In genomic region chr7:87058739-87059524, GRCh38 we compare ENCODE assay signal across 8 cellular contexts. TPM values are rescaled to one million over a fixed set of nuclear protein-coding genes. Genes with fewer than 3 reads are reported as not detected.
DNase-seq lines count a peak whose midpoint lies in the region; ATAC-seq and TF ChIP-seq lines count a peak whose summit lies in the region.

No MANE protein-coding gene starts in this region.

- H3K79me1 ChIP-seq in mesendoderm (ENCODE audit: low read length), result no peaks in the 10 kb centered on the region

- WGBS in mesendoderm (ENCODE audit: extremely low coverage, insufficient coverage, low lambda C conversion rate), result no CpG with 5 or more reads among the region's 40 CpGs
- WGBS in testis, 2 donors, result 0 to 1% methylated on average over 21 to 31 of the region's 40 CpGs

- no peaks in the 10 kb centered on the region for H3K36me3 ChIP-seq in duodenal mucosa (ENCODE audit: control insufficient read depth in 1 of 2, insufficient read depth in 2 of 2, low read length in 2 of 2)
- H3K36me3 ChIP-seq in mesendoderm (ENCODE audit: control insufficient read depth, insufficient read depth, low read length), result no peaks in the 10 kb centered on the region
- no peaks in the 10 kb centered on the region for H3K36me3 ChIP-seq in testis (ENCODE audit: low read depth, missing control alignments)

- TF ChIP-seq POLR2A in testis (IDR thresholded peaks at IDR 0.05), result no peak

- no peaks in the 10 kb centered on the region for H3K79me2 ChIP-seq in mesendoderm (ENCODE audit: control insufficient read depth, insufficient read depth, low read length)

- H3K27me3 ChIP-seq in HL-60 (ENCODE audit: insufficient read depth, poor library complexity, severe bottlenecking) (peaks cover 11% of the 10 kb centered on the region), duodenal mucosa (ENCODE audit: control insufficient read depth in 1 of 2, insufficient read depth in 2 of 2, low read length in 2 of 2) (peaks cover 0 to 25% of the 10 kb centered on the region in 2 donors), mesendoderm (ENCODE audit: insufficient read depth, low read length, poor library complexity) (no peaks in the 10 kb centered on the region), testis (no peaks in the 10 kb centered on the region)

- peak overlapping the region; percentile 32 for H3K4me3 ChIP-seq in HL-60 (replicated peaks; ENCODE audit: insufficient read depth, low read length)
- H3K4me3 ChIP-seq in duodenal mucosa (ENCODE audit: low read depth in 1 of 2, low read length in 2 of 2), result peak overlapping the region; percentile 58 to 68
- peak overlapping the region; percentile 10 for H3K4me3 ChIP-seq in mesendoderm (ENCODE audit: low read length)
- peak overlapping the region; percentile 61 to 64 for H3K4me3 ChIP-seq in testis

- peak; percentile 9 for DNase-seq in Daoy (ENCODE audit: low read depth)
- DNase-seq in HL-60 (ENCODE audit: low read depth in 1 of 2, low spot score in 1 of 2), result no peak
- peak; percentile 8 for DNase-seq in T-helper 22 cell (ENCODE audit: low read depth)
- peak; percentile 66 for DNase-seq in mesendoderm
- peak; percentile 15 for DNase-seq in testis
- no peak for DNase-seq in GM20000 (ENCODE audit: low spot score)

- H2AK5ac ChIP-seq in mesendoderm (ENCODE audit: low read length), result no peak overlapping the region

- no peak overlapping the region for H3K27ac ChIP-seq in HL-60 (replicated peaks)
- H3K27ac ChIP-seq in duodenal mucosa (ENCODE audit: low read depth, low read length), result no peak overlapping the region
- no peak overlapping the region for H3K27ac ChIP-seq in mesendoderm (ENCODE audit: low read depth, low read length)
- no peak overlapping the region for H3K27ac ChIP-seq in testis

- no peak overlapping the region for H4K5ac ChIP-seq in mesendoderm (ENCODE audit: low read length)

- peak overlapping the region; percentile 26 for H3K56ac ChIP-seq in mesendoderm (ENCODE audit: low read length)

- H3K4me1 ChIP-seq in duodenal mucosa (ENCODE audit: control insufficient read depth in 1 of 2, insufficient read depth in 2 of 2, low read length in 2 of 2), result peaks cover 5 to 12% of the 10 kb centered on the region in 2 donors
- no peaks in the 10 kb centered on the region for H3K4me1 ChIP-seq in mesendoderm (ENCODE audit: control insufficient read depth, low read depth, low read length)
- no peaks in the 10 kb centered on the region for H3K4me1 ChIP-seq in testis

- intact Hi-C loops in testis (cut with DNase I; ENCODE audit: low total_unique reads), result no loop called here

- peak overlapping the region in 1 of 2 donors; percentile 18 for H3K9ac ChIP-seq in duodenal mucosa (ENCODE audit: low read depth in 1 of 2, low read length in 2 of 2)
- peak overlapping the region; percentile 47 for H3K9ac ChIP-seq in mesendoderm (ENCODE audit: low read length)

- no peak overlapping the region for H3K4ac ChIP-seq in mesendoderm (ENCODE audit: low read depth, low read length)

- H3K4me2 ChIP-seq in mesendoderm (ENCODE audit: low read length), result peak overlapping the region; percentile 71

- no peaks in the 10 kb centered on the region for H3K9me3 ChIP-seq in duodenal mucosa (ENCODE audit: control insufficient read depth in 1 of 2, low read length in 2 of 2)
- H3K9me3 ChIP-seq in testis, result no peaks in the 10 kb centered on the region

- no peak overlapping the region for H2BK15ac ChIP-seq in mesendoderm (replicated peaks; ENCODE audit: low read depth)

- H3K23ac ChIP-seq in mesendoderm (ENCODE audit: low read length), result no peak overlapping the region

- H3K18ac ChIP-seq in mesendoderm (ENCODE audit: low read length), result no peak overlapping the region

- H4K8ac ChIP-seq in mesendoderm (ENCODE audit: low read depth, low read length), result no peak overlapping the region

- H2BK120ac ChIP-seq in mesendoderm (ENCODE audit: low read depth, low read length), result no peak overlapping the region

- ATAC-seq in GM21360 (IDR thresholded peaks at IDR 0.05; ENCODE audit: unreplicated experiment), result peak; percentile 36

- TF ChIP-seq CTCF in HL-60 (IDR thresholded peaks at IDR 0.05; ENCODE audit: insufficient read depth, low read length) (no peak), testis (IDR thresholded peaks at IDR 0.05) (no peak), GM20000 (IDR thresholded peaks at IDR 0.05; ENCODE audit: extremely low read depth, missing control alignments) (no peak)

- no peak overlapping the region for H2BK5ac ChIP-seq in mesendoderm (ENCODE audit: low read length)

RNA-seq across cellular contexts. Expression of gene ELAPOR2, which starts 0.5 kb away (rescaled TPM):
- 5.9 and 13.9 TPM in 2 replicates for total RNA-seq in Daoy (2014; rRNA removed; shearing (Covaris generic))
- 7.7 TPM for polyA plus RNA-seq in mesendoderm (2013, experiment 1 of 2)
- 7.7 TPM for polyA plus RNA-seq in mesendoderm (2013, experiment 2 of 2)
- 10 to 100 TPM in 1 of 2 donors, 1 to 10 TPM in 1; 7.8 to 22.6 TPM for total RNA-seq in testis
- polyA plus RNA-seq in testis (ENCODE audit: insufficient read depth, low read depth, low replicate concordance), result 26.4 TPM

Comparison
In these comparisons a context has a peak if more than half of its experiments do, and no peak if none do; other contexts are left out.
1. DNase-seq: peak in Daoy (single experiment), T-helper 22 cell (single experiment), mesendoderm (single experiment) and testis (single experiment); none in HL-60 (0 of 2) and GM20000 (single experiment).
2. H3K4me3 ChIP-seq: peak in every context shown above with its lines; median percentile 63 in duodenal mucosa; 62 in testis; 32 in HL-60; 10 in mesendoderm.